8 cellular contexts compared by ENCODE assay signal in the genomic region with DNA sequence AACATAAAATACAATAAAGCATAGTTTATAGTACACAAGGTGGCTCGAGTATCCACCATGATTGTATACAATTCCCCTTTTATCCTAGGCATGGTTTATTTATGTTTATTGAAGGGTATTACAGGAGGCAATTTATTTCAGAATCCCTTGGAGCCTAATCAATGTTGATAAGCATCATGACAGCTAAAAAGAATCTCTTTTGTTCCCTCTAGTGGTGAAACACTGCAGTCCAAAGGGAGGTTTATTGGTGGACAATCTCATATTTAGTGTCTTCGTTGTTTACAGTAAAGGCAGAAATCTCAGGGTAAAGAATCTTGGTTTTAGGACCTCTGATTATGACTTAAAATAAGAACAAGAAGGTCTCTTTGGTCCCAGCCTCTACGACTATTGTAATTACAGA.
DNase-seq lines count a peak whose midpoint lies in the region; ATAC-seq, FAIRE-seq and TF ChIP-seq lines count a peak whose summit lies in the region.

No MANE protein-coding gene starts in this region.

- CTCF ChIA-PET in IMR-90 (lab: Yijun Ruan, JAX) = interaction anchor here (0.6 to 0.7 kb wide), 2 partner anchors 20 to 484 kb away, joined by 3 read pairs; no protein-coding TSS in a partner anchor

- no TSS peak for BruUV-seq in IMR-90 (replicated peaks; lab: Mats Ljungman, UMichigan)

- 0 out of 2 replicates have a peak, but pooled peaks cover 4% of the 10 kb centered on the region for H3F3A ChIP-seq in DOHH2 (ENCODE audit: control insufficient read depth, insufficient read depth)
- no peaks in the 10 kb centered on the region for H3F3A ChIP-seq in GM23248 (ENCODE audit: insufficient read depth)

- H3K79me2 ChIP-seq in DOHH2 (ENCODE audit: control insufficient read depth, low read length) (no peaks in the 10 kb centered on the region), GM23248 (ENCODE audit: insufficient read depth) (no peaks in the 10 kb centered on the region)

- no peaks in the 10 kb centered on the region for H4K20me1 ChIP-seq in DOHH2 (ENCODE audit: control insufficient read depth, insufficient read depth, low read depth, low read length)
- no peaks in the 10 kb centered on the region for H4K20me1 ChIP-seq in IMR-90 (ENCODE audit: insufficient read depth, low read length)
- H4K20me1 ChIP-seq in GM23248 (ENCODE audit: insufficient read depth) = no peaks in the 10 kb centered on the region

- H2AK5ac ChIP-seq in IMR-90 (ENCODE audit: low read depth, low read length) = no peak overlapping the region

- no peak overlapping the region for H2BK20ac ChIP-seq in IMR-90 (ENCODE audit: low read depth, low read length)

- H3K27me3 ChIP-seq in DOHH2 (ENCODE audit: control insufficient read depth, low read length) (no peaks in the 10 kb centered on the region), IMR-90 (ENCODE audit: control insufficient read depth, insufficient read depth, low read length) (no peaks in the 10 kb centered on the region), adrenal gland (no peaks in the 10 kb centered on the region), GM23248 (replicated peaks; ENCODE audit: insufficient read depth) (no peaks in the 10 kb centered on the region)

- no peak overlapping the region for H2BK120ac ChIP-seq in IMR-90 (ENCODE audit: low read depth, low read length)

- WGBS in IMR-90 (ENCODE audit: extremely low coverage in 2 of 2, insufficient read length in 1 of 2), 2 experiments = no CpG with 5 or more reads among the region's 3 CpGs
- 48 to 55% (median 53%) methylated on average over 3 of the region's 3 CpGs for WGBS in adrenal gland, 4 donors
- 1 to 5% methylated on average over 3 of the region's 3 CpGs for WGBS in GM23248 (ENCODE audit: low coverage in 1 of 2, low lambda C conversion rate in 2 of 2, missing lambda C conversion rate in 2 of 2), 2 experiments

- no peaks in the 10 kb centered on the region for H3K79me1 ChIP-seq in IMR-90 (ENCODE audit: low read depth in 1 of 2, low read length in 2 of 2)

- POLR2A ChIA-PET in IMR-90 (lab: Charles Lee; ENCODE audit: unreplicated experiment) = no interaction called here

- H3K4ac ChIP-seq in IMR-90 (ENCODE audit: low read depth, low read length) = no peak overlapping the region

- no peak overlapping the region for H3K18ac ChIP-seq in IMR-90 (ENCODE audit: low read depth, low read length)

- H3K9me2 ChIP-seq in DOHH2 (replicated peaks; ENCODE audit: control insufficient read depth, low read length) (no peaks in the 10 kb centered on the region), GM23248 (ENCODE audit: insufficient read depth) (no peaks in the 10 kb centered on the region)

- H2AK9ac ChIP-seq in IMR-90 (replicated peaks; ENCODE audit: low read depth, low read length, poor library complexity) = no peak overlapping the region

- H3K27ac ChIP-seq in DOHH2 (ENCODE audit: low read depth, low read length) = no peak overlapping the region
- no peak overlapping the region for H3K27ac ChIP-seq in IMR-90 (ENCODE audit: insufficient read depth, low read length)
- H3K27ac ChIP-seq in adrenal gland = no peak overlapping the region
- no peak overlapping the region for H3K27ac ChIP-seq in caudate nucleus (ENCODE audit: low read depth, low read length)
- no peak overlapping the region for H3K27ac ChIP-seq in GM23248

- no peak for ATAC-seq in IMR-90 (ENCODE audit: low read depth)

- H2BK5ac ChIP-seq in IMR-90 (ENCODE audit: low read depth, low read length, poor library complexity, severe bottlenecking) = no peak overlapping the region

- no peak overlapping the region for H3K4me3 ChIP-seq in DOHH2 (ENCODE audit: low read length)
- H3K4me3 ChIP-seq in IMR-90 (ENCODE audit: insufficient read depth, low read depth, low read length) = no peak overlapping the region
- no peak overlapping the region for H3K4me3 ChIP-seq in adrenal gland
- no peak overlapping the region for H3K4me3 ChIP-seq in GM23248

- dilution Hi-C loops in IMR-90 (cut with HindIII; ENCODE audit: low sequenced_read_pairs, unreplicated experiment) = no loop called here

- TF ChIP-seq RAD21 in IMR-90 (IDR thresholded peaks at IDR 0.05; ENCODE audit: low read length) = peak; percentile 16; the same call in 1 of the 2 replicates

- H3K23ac ChIP-seq in IMR-90 (ENCODE audit: low read depth, low read length) = no peak overlapping the region

- TF ChIP-seq POLR2A in IMR-90 (IDR thresholded peaks at IDR 0.05; ENCODE audit: low read depth, low read length) (no peak), adrenal gland (IDR thresholded peaks at IDR 0.05) (no peak), GM12891 (IDR thresholded peaks at IDR 0.05; ENCODE audit: low read depth, low read length) (no peak)

- no peak overlapping the region for H4K5ac ChIP-seq in IMR-90 (ENCODE audit: low read depth, low read length)

- in situ Hi-C loops in IMR-90 (cut with MboI; ENCODE audit: low sequenced_read_pairs) = no loop called here
- in situ Hi-C loops in GM23248 (cut with MboI) = no loop called here

- H3K56ac ChIP-seq in IMR-90 (ENCODE audit: extremely low read depth, insufficient read depth, low read length) = no peak overlapping the region

- no peak overlapping the region for H3K14ac ChIP-seq in IMR-90 (replicated peaks; ENCODE audit: low read depth, low read length)

- H3K4me2 ChIP-seq in DOHH2 (ENCODE audit: low read length) (no peak overlapping the region), IMR-90 (ENCODE audit: low read depth, low read length) (no peak overlapping the region), GM23248 (ENCODE audit: unreplicated experiment) (no peak overlapping the region)

- H4K91ac ChIP-seq in IMR-90 (ENCODE audit: insufficient read depth, low read depth, low read length) = no peak overlapping the region

- H3K36me3 ChIP-seq in DOHH2 (ENCODE audit: control insufficient read depth, low read length) = no peaks in the 10 kb centered on the region
- no peaks in the 10 kb centered on the region for H3K36me3 ChIP-seq in IMR-90 (ENCODE audit: control insufficient read depth, insufficient read depth, low read length)
- H3K36me3 ChIP-seq in adrenal gland (replicated peaks in 1 of 2) = peaks cover 0 to 4% of the 10 kb centered on the region in 2 donors
- H3K36me3 ChIP-seq in GM23248 (ENCODE audit: low read depth) = no peaks in the 10 kb centered on the region

- FAIRE-seq in GM12891 (lab: Jason Lieb, UNC) = no peak

- H3K4me1 ChIP-seq in DOHH2 (ENCODE audit: control insufficient read depth, low read length) (peaks cover 24% of the 10 kb centered on the region), IMR-90 (ENCODE audit: control insufficient read depth, insufficient read depth, low read length) (no peaks in the 10 kb centered on the region), adrenal gland (replicated peaks in 1 of 2) (no peaks in the 10 kb centered on the region), GM23248 (ENCODE audit: insufficient read depth) (no peaks in the 10 kb centered on the region)

- intact Hi-C loops in IMR-90 (cut with micrococcal nuclease) = no loop called here
- intact Hi-C loops in adrenal gland (cut with DNase I) = no loop called here

- TF ChIP-seq CTCF in DOHH2 (IDR thresholded peaks at IDR 0.05; ENCODE audit: low read depth, low read length, poor library complexity, severe bottlenecking) (peak; percentile 56), IMR-90 (conservative IDR thresholded peaks at IDR 0.05; ENCODE audit: low read depth, low read length) (0 out of 2 replicates have a peak, but pooled peaks have one; percentile 24), adrenal gland (IDR thresholded peaks at IDR 0.05) (peak in 5 of 6 experiments; percentile 7 to 28 (median 16))

- no peak overlapping the region for H3K9ac ChIP-seq in IMR-90 (ENCODE audit: low read depth, low read length)
- no peak overlapping the region for H3K9ac ChIP-seq in GM23248

- no peaks in the 10 kb centered on the region for H3K9me1 ChIP-seq in IMR-90 (ENCODE audit: insufficient read depth, low read length)

- no peak overlapping the region for H4K8ac ChIP-seq in IMR-90 (ENCODE audit: low read depth in 2 of 2, low read length in 2 of 2)

- H3K9me3 ChIP-seq in DOHH2 (ENCODE audit: control insufficient read depth, insufficient read depth, low read length) = no peaks in the 10 kb centered on the region; the same call in 1 of the 2 replicates
- peaks cover 8% of the 10 kb centered on the region for H3K9me3 ChIP-seq in IMR-90 (ENCODE audit: control insufficient read depth, insufficient read depth, low read length)
- no peaks in the 10 kb centered on the region for H3K9me3 ChIP-seq in adrenal gland (replicated peaks in 1 of 3)
- peaks cover 3% of the 10 kb centered on the region for H3K9me3 ChIP-seq in GM23248 (ENCODE audit: low read depth)

- no peak overlapping the region for H2BK15ac ChIP-seq in IMR-90 (ENCODE audit: low read depth, low read length)

- DNase-seq in IMR-90 = no peak
- no peak for DNase-seq in adrenal gland
- DNase-seq in medulla oblongata (ENCODE audit: extremely low spot score) = peak; percentile 3
- no peak for DNase-seq in caudate nucleus (lab: John Stamatoyannopoulos, UW)
- DNase-seq in NCI-H2171 treated with DMSO at 0.1 percent for 48 hours (lab: John Stamatoyannopoulos, UW) = no peak
- no peak for DNase-seq in GM23248
- no peak for DNase-seq in GM12891 (ENCODE audit: insufficient read length, low spot score)

- H2AFZ ChIP-seq in IMR-90 (replicated peaks; ENCODE audit: low read length, poor library complexity) (no peak overlapping the region), GM23248 (no peak overlapping the region)

TF ChIP-seq in IMR-90, 13 proteins besides CTCF, POLR2A, EP300 and RAD21:
- TF ChIP-seq RFX5 (IDR thresholded peaks at IDR 0.05; ENCODE audit: low read depth, low read length) (no peak), SMC3 (IDR thresholded peaks at IDR 0.05; ENCODE audit: low read depth, low read length) (0 out of 2 replicates have a peak, but pooled peaks have one; percentile 11)
TF ChIP-seq in IMR-90: peak in this region for 1.

TF ChIP-seq in GM12891, 5 proteins besides CTCF, POLR2A, EP300 and RAD21:
- TF ChIP-seq TAF1 (IDR thresholded peaks at IDR 0.05; ENCODE audit: low read depth, low read length) (no peak), POU2F2 (IDR thresholded peaks at IDR 0.05; ENCODE audit: low read depth, low read length) (no peak), SPI1 (IDR thresholded peaks at IDR 0.05; ENCODE audit: low read depth, low read length) (no peak), POLR2AphosphoS5 (IDR thresholded peaks at IDR 0.05; ENCODE audit: low read depth, low read length) (no peak), PAX5 (IDR thresholded peaks at IDR 0.05; ENCODE audit: insufficient read depth, low read length, severe bottlenecking) (no peak)
TF ChIP-seq in GM12891: peak in this region for 0.
